8 cellular contexts compared by ENCODE assay signal in genomic region chr20:38926142-38926933, GRCh38. TPM values are rescaled to one million over a fixed set of nuclear protein-coding genes. Genes with fewer than 3 reads are reported as not detected.
DNase-seq lines count a peak whose midpoint lies in the region; ATAC-seq and TF ChIP-seq lines count a peak whose summit lies in the region.

Gene FAM83D, plus strand, starts transcription at chr20:38926417. Its CDS starts 26 bp downstream, at chr20:38926443.

- H3K9me3 Mint-ChIP-seq in activated naive CD4-positive, alpha-beta T cell treated with anti-CD3 and anti-CD28 coated beads, Interleukin-2, amount 50 U/mL, for 72 hours, result no peaks in the 10 kb centered on the region

- peak; percentile 95 for DNase-seq in GM12864 (ENCODE audit: low read depth)
- DNase-seq in NCI-H1105 treated with DMSO at 0.1 percent for 48 hours (lab: John Stamatoyannopoulos, UW), result peak; percentile 99
- peak; percentile 98 for DNase-seq in SKM-1 treated with dmso at 0.1 percent for 144 hours (lab: John Stamatoyannopoulos, UW; ENCODE audit: unreplicated experiment)
- peak; percentile 95 to 98 for DNase-seq in activated naive CD4-positive, alpha-beta T cell treated with anti-CD3 and anti-CD28 coated beads, Interleukin-2, amount 50 U/mL, for 72 hours (ENCODE audit: low spot score in 2 of 2)
- peak; percentile 89 to 98 (median 96) for DNase-seq in head of caudate nucleus
- peak; percentile 81 to 94 (median 85) for DNase-seq in ovary
- peak; percentile 88 to 93 for DNase-seq in thyroid gland

- H3K4me1 ChIP-seq in ovary (ENCODE audit: insufficient read depth), result peaks cover 8% of the 10 kb centered on the region
- H3K4me1 ChIP-seq in thyroid gland, result peaks cover 7 to 13% of the 10 kb centered on the region in 2 donors

- intact Hi-C loops in head of caudate nucleus (cut with DNase I), result loop anchor here (5.0 kb wide), 1 partner anchor 36 kb away; the partner anchor contains the start of gene DHX35
- intact Hi-C loops in ovary (cut with DNase I), result loop anchor here in 2 of 4 donors (2.0 to 10.0 kb wide), 3 partner anchors 121 to 1162 kb away; no protein-coding TSS in a partner anchor
- intact Hi-C loops in thyroid gland (cut with DNase I), result loop anchor here (5.0 kb wide), 1 partner anchor 121 kb away; no protein-coding TSS in a partner anchor

- TF ChIP-seq POLR2A in ovary (IDR thresholded peaks at IDR 0.05) (no peak), thyroid gland (IDR thresholded peaks at IDR 0.05) (peak in 1 of 2 donors; percentile 72)

- H3K27ac ChIP-seq in ovary (no peak within 1 kb of the TSS), thyroid gland (no peak within 1 kb of the TSS)

- H3K4me3 ChIP-seq in GM12864 (ENCODE audit: low read depth, low read length) (peak within 1 kb of the TSS; percentile 90), ovary (peak within 1 kb of the TSS; percentile 48), thyroid gland (replicated peaks in 1 of 3) (peak within 1 kb of the TSS in 2 of 3 donors; percentile 29 to 51)

- no peaks in the 10 kb centered on the region for H3K9me3 ChIP-seq in ovary
- H3K9me3 ChIP-seq in thyroid gland, result no peaks in the 10 kb centered on the region

- peak; percentile 94 for ATAC-seq in HG02678 (IDR thresholded peaks at IDR 0.05; ENCODE audit: unreplicated experiment)
- ATAC-seq in activated naive CD4-positive, alpha-beta T cell treated with anti-CD3 and anti-CD28 coated beads, Interleukin-2, amount 50 U/mL, for 72 hours, result peak; percentile 94 to 96

- TF ChIP-seq CTCF in GM12864 (IDR thresholded peaks at IDR 0.05; ENCODE audit: low read depth, low read length, missing control alignments) (no peak), ovary (IDR thresholded peaks at IDR 0.05) (peak; percentile 43 to 82 (median 57)), thyroid gland (IDR thresholded peaks at IDR 0.05) (peak in 1 of 6 experiments; percentile 50)

- TF ChIP-seq EP300 in ovary (IDR thresholded peaks at IDR 0.05), result no peak

- no peaks in the 10 kb centered on the region for H3K36me3 ChIP-seq in ovary
- H3K36me3 ChIP-seq in thyroid gland, result no peaks in the 10 kb centered on the region

- H3K27ac Mint-ChIP-seq in activated naive CD4-positive, alpha-beta T cell treated with anti-CD3 and anti-CD28 coated beads, Interleukin-2, amount 50 U/mL, for 72 hours, result peak within 1 kb of the TSS; percentile 87 to 95

- 0 to 1% (median 1%) methylated on average over 69 to 95 of the region's 95 CpGs for WGBS in ovary, 3 donors
- 0 to 1% methylated on average over 7 to 31 of the region's 95 CpGs for WGBS in thyroid gland, 2 donors

- H3K36me3 Mint-ChIP-seq in activated naive CD4-positive, alpha-beta T cell treated with anti-CD3 and anti-CD28 coated beads, Interleukin-2, amount 50 U/mL, for 72 hours, result peaks cover 6 to 9% of the 10 kb centered on the region in 2 donors

- no peaks in the 10 kb centered on the region for H3K27me3 ChIP-seq in ovary
- H3K27me3 ChIP-seq in thyroid gland, result no peaks in the 10 kb centered on the region

RNA-seq across cellular contexts. Expression of gene FAM83D, which starts in this region (rescaled TPM):
- total RNA-seq in activated naive CD4-positive, alpha-beta T cell treated with anti-CD3 and anti-CD28 coated beads, Interleukin-2, amount 50 U/mL, for 72 hours, result 10 to 100 TPM; 14.5 to 18.4 TPM
- total RNA-seq in ovary (under 1 TPM in 6 of 7 donors, not detected in 1; 0.18 to 0.80 (median 0.56) TPM), thyroid gland (1 to 10 TPM in 1 of 4 donors, under 1 TPM in 3; 0.67 to 3.4 (median 0.86) TPM)
- polyA plus RNA-seq in ovary, result 1 to 10 TPM in 1 of 2 donors, under 1 TPM in 1; 0.52 to 2.5 TPM

Comparison
In these comparisons a context has a peak if more than half of its experiments do, and no peak if none do; other contexts are left out.
1. H3K4me3 ChIP-seq: peak in every context shown above with its lines; median percentile 90 in GM12864; 48 in ovary; 40 in thyroid gland.